In genomic region chr12:99957866-99958466, GRCh38 we compare ENCODE assay signal across 23 cellular contexts. TPM values are rescaled to one million over a fixed set of nuclear protein-coding genes. Genes with fewer than 3 reads are reported as not detected.
DNase-seq lines count a peak whose midpoint lies in the region; ATAC-seq, FAIRE-seq and TF ChIP-seq lines count a peak whose summit lies in the region.
"Had no signal": no experiment of that assay in that cellular context is flagged by ENCODE, and none has a peak within 500 bp of the region (broad histone marks: within the 10 kb centered on the region; RNA-seq: fewer than 3 reads in every experiment).

No MANE protein-coding gene starts in this region.

- H3K27ac ChIP-seq in 22Rv1: peak overlapping the region; percentile 77

- no peak for ATAC-seq in HG03196 (IDR thresholded peaks at IDR 0.05; ENCODE audit: unreplicated experiment)
- ATAC-seq in HG02852 (IDR thresholded peaks at IDR 0.05; ENCODE audit: unreplicated experiment): no peak
- ATAC-seq: HCT116, PC-3 had no signal

- DNase-seq in DMS53 treated with DMSO at 0.1 percent for 48 hours (lab: John Stamatoyannopoulos, UW; ENCODE audit: unreplicated experiment): peak; percentile 15
- DNase-seq in astrocyte of the hippocampus (ENCODE audit: low read depth, low spot score): peak; percentile 33
- peak; percentile 6 for DNase-seq in fibroblast of peridontal ligament (ENCODE audit: extremely low read depth)
- no peak for DNase-seq in SW480 (ENCODE audit: low spot score)
- DNase-seq in frontal cortex (ENCODE audit: low spot score in 2 of 2): no peak
- DNase-seq: CD4-positive, CD25-positive, alpha-beta regulatory T cell; DND-41; Karpas-422; NCI-H1092 treated with DMSO at 0.1 percent for 48 hours; NCI-H1436 treated with DMSO at 0.1 percent for 48 hours; NCI-H1930; NCI-H226; NCI-H524 treated with DMSO at 0.1 percent for 48 hours; PC-3; Right ventricle myocardium superior had no signal

- TF ChIP-seq CTCF in 22Rv1 (IDR thresholded peaks at IDR 0.05): no peak

- FAIRE-seq in frontal cortex (lab: Jason Lieb, UNC): no peak
- FAIRE-seq: A204.1, GM12891, H1 had no signal

RNA-seq across cellular contexts. Expression of gene ANKS1B, which starts 26.8 kb away (rescaled TPM):
- total RNA-seq in frontal cortex: 329 TPM
- total RNA-seq: RPMI7951 had no signal

Comparison
In these comparisons a context has a peak if more than half of its experiments do, and no peak if none do; other contexts are left out.
1. DNase-seq: peak in DMS53 treated with DMSO at 0.1 percent for 48 hours (single experiment), astrocyte of the hippocampus (single experiment) and fibroblast of peridontal ligament (single experiment); none in SW480 (single experiment) and frontal cortex (0 of 2).